7 cellular contexts compared by ENCODE assay signal in genomic region chr13:76992548-76993001, GRCh38. TPM values are rescaled to one million over a fixed set of nuclear protein-coding genes. Genes with fewer than 3 reads are reported as not detected.
DNase-seq lines count a peak whose midpoint lies in the region; FAIRE-seq and TF ChIP-seq lines count a peak whose summit lies in the region.

No MANE protein-coding gene starts in this region.

- H4K20me1 ChIP-seq in neural cell (ENCODE audit: insufficient read depth), result no peaks in the 10 kb centered on the region

- H2AFZ ChIP-seq in neural cell (ENCODE audit: low read depth, low read length), result peak overlapping the region; percentile 90

- TF ChIP-seq POLR2A in GM12892 (IDR thresholded peaks at IDR 0.05; ENCODE audit: low read depth, low read length), result no peak

- TF ChIP-seq EP300 in neural cell (conservative IDR thresholded peaks at IDR 0.05; ENCODE audit: poor library complexity, severe bottlenecking), result no peak

- peak overlapping the region; percentile 66 for H3K4me2 ChIP-seq in neural cell (ENCODE audit: low read length)

- peak overlapping the region; percentile 83 for H3K9ac ChIP-seq in neural cell (ENCODE audit: low read length)

- TF ChIP-seq CTCF in fibroblast of the aortic adventitia (IDR thresholded peaks at IDR 0.05; ENCODE audit: insufficient read depth, low read length) (no peak), neural cell (IDR thresholded peaks at IDR 0.05; ENCODE audit: poor library complexity, severe bottlenecking) (no peak)

- DNase-seq in GM12892 (ENCODE audit: insufficient read length), result no peak
- DNase-seq in HT1080 (ENCODE audit: low read depth), result peak; percentile 26
- peak; percentile 17 for DNase-seq in activated CD8-positive, alpha-beta memory T cell treated with anti-CD3 and anti-CD28 coated beads, Interleukin-2, amount 50 U/mL, for 4 hours
- DNase-seq in fibroblast of the aortic adventitia (ENCODE audit: low read depth), result peak; percentile 37
- DNase-seq in NCI-H128 (lab: John Stamatoyannopoulos, UW; ENCODE audit: unreplicated experiment), result no peak
- no peak for DNase-seq in T1000 (lab: John Stamatoyannopoulos, UW)

- H3K9me2 ChIP-seq in neural cell (ENCODE audit: insufficient read depth, low read length), result no peaks in the 10 kb centered on the region

- no peaks in the 10 kb centered on the region for H3K36me3 ChIP-seq in neural cell (ENCODE audit: insufficient read depth, low read length)

- FAIRE-seq in GM12892 (lab: Jason Lieb, UNC), result peak; percentile 21

- H3K79me2 ChIP-seq in neural cell (replicated peaks; ENCODE audit: insufficient read depth, low read length), result no peaks in the 10 kb centered on the region

- H3F3A ChIP-seq in neural cell (ENCODE audit: insufficient read depth, low read length, poor library complexity, severe bottlenecking), result no peaks in the 10 kb centered on the region

- H3K27me3 ChIP-seq in neural cell (ENCODE audit: insufficient read depth, low read depth, low read length), result no peaks in the 10 kb centered on the region

- H3K4me3 ChIP-seq in fibroblast of the aortic adventitia (ENCODE audit: low read depth, low read length), result peak overlapping the region; percentile 88
- H3K4me3 ChIP-seq in neural cell (ENCODE audit: low read length), result peak overlapping the region; percentile 94

- no peak for TF ChIP-seq RAD21 in neural cell (conservative IDR thresholded peaks at IDR 0.05)

- no peaks in the 10 kb centered on the region for H3K9me3 ChIP-seq in neural cell (ENCODE audit: low read length)

- peak overlapping the region; percentile 68 for H3K27ac ChIP-seq in neural cell (ENCODE audit: low read length)

TF ChIP-seq in neural cell, 6 proteins besides CTCF, POLR2A, EP300 and RAD21:
- TF ChIP-seq TAF1 (IDR thresholded peaks at IDR 0.05; ENCODE audit: low read depth), result no peak
- TF ChIP-seq POLR2AphosphoS5 (IDR thresholded peaks at IDR 0.05), result no peak
- TF ChIP-seq MXI1 (conservative IDR thresholded peaks at IDR 0.05; ENCODE audit: poor library complexity, severe bottlenecking), result no peak
- no peak for TF ChIP-seq REST (IDR thresholded peaks at IDR 0.05; ENCODE audit: borderline replicate concordance)
- no peak for TF ChIP-seq SMC3 (conservative IDR thresholded peaks at IDR 0.05; ENCODE audit: poor library complexity)
- TF ChIP-seq EZH2 (IDR thresholded peaks at IDR 0.05; ENCODE audit: borderline replicate concordance, insufficient read depth, low read length, poor library complexity, severe bottlenecking), result no peak

RNA-seq across cellular contexts. Expression of gene CLN5, which starts 0.7 kb away (rescaled TPM):
- 15.4 TPM for polyA plus RNA-seq in GM12892 (2012; ENCODE audit: missing spikeins)
- 18.4 TPM in 2 replicates for total RNA-seq in HT1080 (2014; rRNA removed; shearing (Covaris generic))
- polyA plus RNA-seq in HT1080 (2015; cell fraction: cytosol; rRNA removed), result 13.0 and 15.7 TPM in 2 replicates
- polyA plus RNA-seq in HT1080 (2015; cell fraction: nucleus; rRNA removed), result 24.5 and 25.1 TPM in 2 replicates
- 40.0 and 46.7 TPM in 2 replicates for total RNA-seq in fibroblast of the aortic adventitia (ENCODE audit: low replicate concordance)
- polyA plus RNA-seq in neural cell, result 25.9 and 28.5 TPM in 2 replicates
- polyA minus RNA-seq in neural cell, result 35.0 and 36.5 TPM in 2 replicates

RNA-seq across cellular contexts. Expression of gene FBXL3, which starts 34.4 kb away (rescaled TPM):
- 21.2 TPM for polyA plus RNA-seq in GM12892 (2012; ENCODE audit: missing spikeins)
- 39.0 TPM in 2 replicates for total RNA-seq in HT1080 (2014; rRNA removed; shearing (Covaris generic))
- polyA plus RNA-seq in HT1080 (2015; cell fraction: cytosol; rRNA removed), result 27.9 and 35.8 TPM in 2 replicates
- polyA plus RNA-seq in HT1080 (2015; cell fraction: nucleus; rRNA removed), result 23.0 and 27.2 TPM in 2 replicates
- 78.8 and 144 TPM in 2 replicates for total RNA-seq in fibroblast of the aortic adventitia (ENCODE audit: low replicate concordance)
- polyA plus RNA-seq in neural cell, result 42.0 and 44.1 TPM in 2 replicates
- polyA minus RNA-seq in neural cell, result 92.0 and 101 TPM in 2 replicates

RNA-seq across cellular contexts. Expression of gene ACOD1, which starts 44.3 kb away (rescaled TPM):
- not detected for polyA plus RNA-seq in GM12892 (2012; ENCODE audit: missing spikeins)
- 0.30 TPM in 1 of 2 replicates, not detected in the other for total RNA-seq in HT1080 (2014; rRNA removed; shearing (Covaris generic))
- not detected in 2 replicates for polyA plus RNA-seq in HT1080 (2015; cell fraction: cytosol; rRNA removed)
- polyA plus RNA-seq in HT1080 (2015; cell fraction: nucleus; rRNA removed), result not detected in 2 replicates
- total RNA-seq in fibroblast of the aortic adventitia (ENCODE audit: low replicate concordance), result not detected in 2 replicates
- not detected in 2 replicates for polyA plus RNA-seq in neural cell
- polyA minus RNA-seq in neural cell, result not detected in 2 replicates

Comparison
In these comparisons a context has a peak if more than half of its experiments do, and no peak if none do; other contexts are left out.
1. DNase-seq: peak in HT1080 (single experiment), activated CD8-positive, alpha-beta memory T cell treated with anti-CD3 and anti-CD28 coated beads, Interleukin-2, amount 50 U/mL, for 4 hours (single experiment) and fibroblast of the aortic adventitia (single experiment); none in GM12892 (single experiment), NCI-H128 (single experiment) and T1000 (single experiment).